ENCODE assay signal across 8 cellular contexts in the genomic region with DNA sequence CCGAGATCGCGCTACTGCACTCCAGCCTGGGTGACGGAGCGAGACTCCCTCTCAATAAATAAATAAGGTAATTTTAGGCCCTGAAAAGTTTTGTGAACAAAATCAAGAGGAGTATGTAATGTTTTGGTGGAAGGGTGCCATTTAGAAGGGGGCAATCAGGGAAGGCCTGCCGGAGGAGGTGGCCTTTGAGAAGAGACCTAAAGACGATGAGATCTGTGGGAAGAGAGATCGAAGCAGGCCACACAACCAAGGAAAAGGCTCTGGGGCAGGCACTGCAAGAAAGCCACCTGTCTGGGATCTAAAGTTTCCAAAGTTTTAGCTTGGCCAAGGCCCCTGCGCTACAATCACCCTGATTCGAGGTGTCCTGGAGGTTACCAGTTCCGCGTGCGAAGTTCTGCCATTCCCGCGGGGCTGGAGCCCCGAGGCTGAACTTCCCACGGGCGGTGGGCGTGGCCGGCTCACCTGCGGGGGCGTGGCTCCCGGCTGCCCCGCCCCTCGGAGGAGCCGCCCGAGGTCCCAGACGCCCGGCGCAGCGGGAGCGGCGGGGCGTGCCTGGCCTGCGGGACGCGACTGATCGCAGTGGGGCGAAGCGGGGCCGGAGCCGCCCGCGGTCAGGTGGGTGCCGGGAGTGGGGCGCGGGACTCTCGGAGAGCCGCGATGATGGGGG. TPM values are rescaled to one million over a fixed set of nuclear protein-coding genes. Genes with fewer than 3 reads are reported as not detected.
DNase-seq lines count a peak whose midpoint lies in the region; ATAC-seq and TF ChIP-seq lines count a peak whose summit lies in the region.

A gene (plus strand): TSS at position 519 of the 667 bp plus-strand sequence. CDS start 4,792 bp downstream, outside the sequence.

- no peaks in the 10 kb centered on the region for H3K9me3 Mint-ChIP-seq in Calu3 (ENCODE audit: low read depth, unreplicated experiment)
- H3K9me3 Mint-ChIP-seq in activated T-helper 2 cell treated with anti-CD3 and anti-CD28 coated beads, Interferon-gamma antibody, Interleukin-2, Interleukin-4, amounts not matched to agents 10 μg/mL and 5 μg/mL and 100 μg/mL, durations not matched to agents 14 hours and 24 hours and 36 hours, result no peaks in the 10 kb centered on the region
- no peaks in the 10 kb centered on the region for H3K9me3 Mint-ChIP-seq in stimulated activated effector memory CD8-positive, alpha-beta T cell treated with anti-CD3 and anti-CD28 coated beads, Interleukin-12 subunit alpha, Interleukin-12 subunit beta, amount 100 ng/mL, for 72 hours

- H3K4me3 Mint-ChIP-seq in Calu3 (ENCODE audit: low read depth, unreplicated experiment), result no peak within 1 kb of the TSS
- H3K4me3 Mint-ChIP-seq in activated T-helper 2 cell treated with anti-CD3 and anti-CD28 coated beads, Interferon-gamma antibody, Interleukin-2, Interleukin-4, amounts not matched to agents 10 μg/mL and 5 μg/mL and 100 μg/mL, durations not matched to agents 14 hours and 24 hours and 36 hours (ENCODE audit: low read depth), result peak within 1 kb of the TSS; percentile 51
- peak within 1 kb of the TSS; percentile 42 for H3K4me3 Mint-ChIP-seq in stimulated activated effector memory CD8-positive, alpha-beta T cell treated with anti-CD3 and anti-CD28 coated beads, Interleukin-12 subunit alpha, Interleukin-12 subunit beta, amount 100 ng/mL, for 72 hours

- H3K27ac ChIP-seq in iPS-20b (ENCODE audit: low read length), result no peak within 1 kb of the TSS

- TF ChIP-seq CTCF in Calu3 (IDR thresholded peaks at IDR 0.05; ENCODE audit: unreplicated experiment), result no peak

- intact Hi-C loops in Calu3 (cut with micrococcal nuclease; ENCODE audit: unreplicated experiment), result no loop called here
- intact Hi-C loops in activated T-helper 2 cell treated with anti-CD3 and anti-CD28 coated beads, Interferon-gamma antibody, Interleukin-2, Interleukin-4, amounts not matched to agents 10 μg/mL and 5 μg/mL and 100 μg/mL, durations not matched to agents 14 hours and 24 hours and 36 hours (cut with micrococcal nuclease), result no loop called here

- BruUV-seq in Calu3 (replicated peaks; lab: Mats Ljungman, UMichigan), result no TSS peak

- H3K27me3 Mint-ChIP-seq in Calu3 (ENCODE audit: unreplicated experiment), result no peaks in the 10 kb centered on the region
- peaks cover 5% of the 10 kb centered on the region for H3K27me3 Mint-ChIP-seq in activated T-helper 2 cell treated with anti-CD3 and anti-CD28 coated beads, Interferon-gamma antibody, Interleukin-2, Interleukin-4, amounts not matched to agents 10 μg/mL and 5 μg/mL and 100 μg/mL, durations not matched to agents 14 hours and 24 hours and 36 hours (ENCODE audit: low read depth)

- peaks cover 17% of the 10 kb centered on the region for H3K36me3 Mint-ChIP-seq in Calu3 (ENCODE audit: insufficient read depth, unreplicated experiment)
- no peaks in the 10 kb centered on the region for H3K36me3 Mint-ChIP-seq in activated T-helper 2 cell treated with anti-CD3 and anti-CD28 coated beads, Interferon-gamma antibody, Interleukin-2, Interleukin-4, amounts not matched to agents 10 μg/mL and 5 μg/mL and 100 μg/mL, durations not matched to agents 14 hours and 24 hours and 36 hours (ENCODE audit: low read depth)
- peaks cover 5% of the 10 kb centered on the region for H3K36me3 Mint-ChIP-seq in stimulated activated effector memory CD8-positive, alpha-beta T cell treated with anti-CD3 and anti-CD28 coated beads, Interleukin-12 subunit alpha, Interleukin-12 subunit beta, amount 100 ng/mL, for 72 hours

- peaks cover 38% of the 10 kb centered on the region for H3K27me3 ChIP-seq in iPS-20b (ENCODE audit: insufficient read depth, low read length)

- peak; percentile 4 for ATAC-seq in stimulated activated effector memory CD8-positive, alpha-beta T cell treated with anti-CD3 and anti-CD28 coated beads, Interleukin-12 subunit alpha, Interleukin-12 subunit beta, amount 100 ng/mL, for 72 hours
- ATAC-seq in GM18873 (IDR thresholded peaks at IDR 0.05; ENCODE audit: low FRiP score, unreplicated experiment), result no peak

- peak within 1 kb of the TSS; percentile 65 for H3K4me3 ChIP-seq in iPS-20b (ENCODE audit: low read length)

- no peaks in the 10 kb centered on the region for H3K36me3 ChIP-seq in iPS-20b (ENCODE audit: insufficient read depth, low read depth, low read length)

- H3K9me3 ChIP-seq in iPS-20b (ENCODE audit: insufficient read depth, low read depth, low read length), result no peaks in the 10 kb centered on the region

- DNase-seq in Calu3 (peak; percentile 84), NCI-H226 (peak; percentile 19), NCI-H524 treated with DMSO at 0.1 percent for 48 hours (lab: John Stamatoyannopoulos, UW) (no peak), NCI-H2107 treated with DMSO at 0.1 percent for 48 hours (lab: John Stamatoyannopoulos, UW; ENCODE audit: unreplicated experiment) (no peak)
- peak; percentile 16 for DNase-seq in activated T-helper 2 cell treated with anti-CD3 and anti-CD28 coated beads, Interferon-gamma antibody, Interleukin-2, Interleukin-4, amounts not matched to agents 10 μg/mL and 5 μg/mL and 100 μg/mL, durations not matched to agents 14 hours and 24 hours and 36 hours (ENCODE audit: low spot score)
- peak in 1 of 2 donors; percentile 54 for DNase-seq in stimulated activated effector memory CD8-positive, alpha-beta T cell treated with anti-CD3 and anti-CD28 coated beads, Interleukin-12 subunit alpha, Interleukin-12 subunit beta, amount 100 ng/mL, for 72 hours (ENCODE audit: low spot score in 2 of 2)

- H3K4me1 Mint-ChIP-seq in Calu3 (ENCODE audit: low read depth, unreplicated experiment), result no peaks in the 10 kb centered on the region
- no peaks in the 10 kb centered on the region for H3K4me1 Mint-ChIP-seq in activated T-helper 2 cell treated with anti-CD3 and anti-CD28 coated beads, Interferon-gamma antibody, Interleukin-2, Interleukin-4, amounts not matched to agents 10 μg/mL and 5 μg/mL and 100 μg/mL, durations not matched to agents 14 hours and 24 hours and 36 hours (ENCODE audit: low read depth)
- peaks cover 6% of the 10 kb centered on the region for H3K4me1 Mint-ChIP-seq in stimulated activated effector memory CD8-positive, alpha-beta T cell treated with anti-CD3 and anti-CD28 coated beads, Interleukin-12 subunit alpha, Interleukin-12 subunit beta, amount 100 ng/mL, for 72 hours

- H3K27ac Mint-ChIP-seq in Calu3 (ENCODE audit: unreplicated experiment), result peak within 1 kb of the TSS; percentile 71
- no peak within 1 kb of the TSS for H3K27ac Mint-ChIP-seq in activated T-helper 2 cell treated with anti-CD3 and anti-CD28 coated beads, Interferon-gamma antibody, Interleukin-2, Interleukin-4, amounts not matched to agents 10 μg/mL and 5 μg/mL and 100 μg/mL, durations not matched to agents 14 hours and 24 hours and 36 hours
- no peak within 1 kb of the TSS for H3K27ac Mint-ChIP-seq in stimulated activated effector memory CD8-positive, alpha-beta T cell treated with anti-CD3 and anti-CD28 coated beads, Interleukin-12 subunit alpha, Interleukin-12 subunit beta, amount 100 ng/mL, for 72 hours

- H3K9ac ChIP-seq in iPS-20b (ENCODE audit: low read depth, low read length), result no peak within 1 kb of the TSS

- CTCF ChIA-PET in Calu3 (lab: Charles Lee), result no interaction called here

- no peaks in the 10 kb centered on the region for H3K4me1 ChIP-seq in iPS-20b (ENCODE audit: insufficient read depth, low read length)

RNA-seq across cellular contexts. Expression of the gene that starts here (rescaled TPM):
- 3.3 and 4.5 TPM in 2 replicates for total RNA-seq in Calu3 (2022)
- total RNA-seq in activated T-helper 2 cell treated with anti-CD3 and anti-CD28 coated beads, Interferon-gamma antibody, Interleukin-2, Interleukin-4, amounts not matched to agents 10 μg/mL and 5 μg/mL and 100 μg/mL, durations not matched to agents 14 hours and 24 hours and 36 hours, result 0.18 TPM in 1 of 2 replicates, not detected in the other

Comparison
In these comparisons a context has a peak if more than half of its experiments do, and no peak if none do; other contexts are left out.
1. Peak in DNase-seq in activated T-helper 2 cell treated with anti-CD3 and anti-CD28 coated beads, Interferon-gamma antibody, Interleukin-2, Interleukin-4, amounts not matched to agents 10 μg/mL and 5 μg/mL and 100 μg/mL, durations not matched to agents 14 hours and 24 hours and 36 hours; RNA of the gene not detected or under 1 TPM.
2. DNase-seq: peak in Calu3 (single experiment) and NCI-H226 (single experiment); none in NCI-H524 treated with DMSO at 0.1 percent for 48 hours (single experiment) and NCI-H2107 treated with DMSO at 0.1 percent for 48 hours (single experiment).